ENCODE assay signal across 1 cellular context in genomic region chr2:7169631-7170030, GRCh38.
TF ChIP-seq lines count a peak whose summit lies in the region.

No MANE protein-coding gene starts in this region.

TF ChIP-seq in HepG2, 621 proteins besides CTCF, POLR2A, EP300 and RAD21 (continued from another document):
- TF ChIP-seq ZNF740 (CRISPR knock-in tag; IDR thresholded peaks at IDR 0.05) (no peak), PAXIP1 (CRISPR knock-in tag; conservative IDR thresholded peaks at IDR 0.05) (peak; percentile 59), MAX (IDR thresholded peaks at IDR 0.05) (0 out of 2 replicates have a peak, but pooled peaks have one; percentile 16), GATA4 (IDR thresholded peaks at IDR 0.05; ENCODE audit: borderline replicate concordance, low read depth) (no peak), SALL1 (CRISPR knock-in tag; IDR thresholded peaks at IDR 0.05) (peak; percentile 42; the same call in 1 of the 2 replicates), ZMYM4 (CRISPR knock-in tag; IDR thresholded peaks at IDR 0.05) (0 out of 2 replicates have a peak, but pooled peaks have one; percentile 28), ZSCAN30 (CRISPR knock-in tag; IDR thresholded peaks at IDR 0.05) (no peak), MLX (CRISPR knock-in tag; IDR thresholded peaks at IDR 0.05) (0 out of 2 replicates have a peak, but pooled peaks have one; percentile 16), ONECUT2 (CRISPR knock-in tag; IDR thresholded peaks at IDR 0.05) (peak; percentile 47; the same call in 1 of the 2 replicates), ZNF503 (CRISPR knock-in tag; IDR thresholded peaks at IDR 0.05) (0 out of 2 replicates have a peak, but pooled peaks have one; percentile 33), THYN1 (CRISPR knock-in tag; IDR thresholded peaks at IDR 0.05; ENCODE audit: borderline replicate concordance, low read depth) (no peak), AHDC1 (CRISPR knock-in tag; IDR thresholded peaks at IDR 0.05; ENCODE audit: borderline replicate concordance) (peak; percentile 57; the same call in 1 of the 2 replicates)
